In the genomic region with DNA sequence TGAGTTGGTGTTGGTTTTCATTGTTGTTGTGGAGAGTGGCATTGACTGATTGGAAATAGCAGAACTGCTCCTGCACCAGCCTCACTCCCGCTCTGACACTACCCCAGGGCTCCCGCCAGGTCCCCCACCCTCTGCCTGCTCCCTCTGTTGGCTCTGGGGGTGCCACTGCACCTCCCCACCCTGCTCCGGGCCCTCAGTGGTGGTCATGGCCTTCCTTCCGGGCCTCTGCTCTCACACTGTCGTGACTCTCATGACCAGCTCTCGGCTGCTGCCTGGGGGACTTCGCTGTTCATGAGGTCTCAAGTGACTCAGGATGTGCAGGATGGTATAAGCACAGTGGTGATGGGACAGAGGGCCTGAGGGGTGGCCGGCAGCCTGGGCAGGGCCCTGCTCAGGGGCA, we compare ENCODE assay signal across 17 cellular contexts.
A peak's percentile ranks its signal among the peaks of the same experiment; 100 is the strongest.
DNase-seq lines count a peak whose midpoint lies in the region; ATAC-seq and TF ChIP-seq lines count a peak whose summit lies in the region.
"Had no signal": no experiment of that assay in that cellular context is flagged by ENCODE, and none has a peak within 500 bp of the region (broad histone marks: within the 10 kb centered on the region; RNA-seq: fewer than 3 reads in every experiment).

No MANE protein-coding gene starts in this region.

- no peak overlapping the region for H4K8ac ChIP-seq in neuronal stem cell (ENCODE audit: low read depth, low read length)

- H3K36me3 ChIP-seq in Loucy (ENCODE audit: insufficient read depth, low read length) (no peaks in the 10 kb centered on the region), neuronal stem cell (replicated peaks in 1 of 2; ENCODE audit: control insufficient read depth in 2 of 2, insufficient read depth in 2 of 2, low read length in 2 of 2) (no peaks in the 10 kb centered on the region), brain microvascular endothelial cell (replicated peaks) (no peaks in the 10 kb centered on the region)

- no peaks in the 10 kb centered on the region for H3K4me1 Mint-ChIP-seq in stimulated activated naive CD8-positive, alpha-beta T cell treated with anti-CD3 and anti-CD28 coated beads, Interleukin-15, amount 100 ng/mL, for 72 hours
- H3K4me1 Mint-ChIP-seq: CD4-positive, CD25-positive, alpha-beta regulatory T cell had no signal

- H3K9me3 Mint-ChIP-seq in stimulated activated naive CD8-positive, alpha-beta T cell treated with anti-CD3 and anti-CD28 coated beads, Interleukin-15, amount 100 ng/mL, for 72 hours: no peaks in the 10 kb centered on the region
- H3K9me3 Mint-ChIP-seq: H9 had no signal

- ATAC-seq in stimulated activated naive CD8-positive, alpha-beta T cell treated with anti-CD3 and anti-CD28 coated beads, Interleukin-15, Interleukin-2, amounts not matched to agents 100 U/mL and 50 U/mL, for 24 hours: peak; percentile 26
- ATAC-seq in stimulated activated naive CD8-positive, alpha-beta T cell treated with anti-CD3 and anti-CD28 coated beads, Interleukin-15, amount 100 ng/mL, for 72 hours: no peak

- TF ChIP-seq CTCF in Loucy (conservative IDR thresholded peaks at IDR 0.05; ENCODE audit: low read length): no peak
- TF ChIP-seq CTCF in brain microvascular endothelial cell (IDR thresholded peaks at IDR 0.05; ENCODE audit: low read depth, low read length, missing control alignments): no peak

- H3K27me3 ChIP-seq in Loucy (ENCODE audit: insufficient read depth, low read length, poor library complexity, severe bottlenecking) (no peaks in the 10 kb centered on the region), neuronal stem cell (ENCODE audit: control insufficient read depth in 3 of 3, insufficient read depth in 3 of 3, low read depth in 1 of 3, low read length in 3 of 3) (peaks cover 0 to 29% (median 0%) of the 10 kb centered on the region in 3 experiments), brain microvascular endothelial cell (replicated peaks) (no peaks in the 10 kb centered on the region)

- no peak overlapping the region for H3K4me3 Mint-ChIP-seq in stimulated activated naive CD8-positive, alpha-beta T cell treated with anti-CD3 and anti-CD28 coated beads, Interleukin-15, amount 100 ng/mL, for 72 hours
- H3K4me3 Mint-ChIP-seq: CD4-positive, CD25-positive, alpha-beta regulatory T cell; H9 had no signal

- no peak for TF ChIP-seq POLR2A in erythroblast (IDR thresholded peaks at IDR 0.05; ENCODE audit: low read length)

- no peak overlapping the region for H3K23ac ChIP-seq in neuronal stem cell (ENCODE audit: low read depth, low read length, poor library complexity)

- no peak overlapping the region for H3K4ac ChIP-seq in neuronal stem cell (ENCODE audit: low read length)

- H3K27me3 Mint-ChIP-seq in stimulated activated naive CD8-positive, alpha-beta T cell treated with anti-CD3 and anti-CD28 coated beads, Interleukin-15, amount 100 ng/mL, for 72 hours: no peaks in the 10 kb centered on the region

- H3K4me3 ChIP-seq in Loucy (ENCODE audit: low read length, poor library complexity, severe bottlenecking): no peak overlapping the region
- H3K4me3 ChIP-seq in neuronal stem cell (ENCODE audit: low read length in 2 of 2): no peak overlapping the region
- no peak overlapping the region for H3K4me3 ChIP-seq in brain microvascular endothelial cell (ENCODE audit: low read depth, low read length)

- no peak overlapping the region for H2BK5ac ChIP-seq in neuronal stem cell (ENCODE audit: low read length)

- H3K9me3 ChIP-seq in Loucy (ENCODE audit: insufficient read depth, low read depth, low read length): no peaks in the 10 kb centered on the region
- no peaks in the 10 kb centered on the region for H3K9me3 ChIP-seq in neuronal stem cell (replicated peaks in 1 of 2; ENCODE audit: control insufficient read depth in 2 of 2, insufficient read depth in 1 of 2, low read depth in 1 of 2, low read length in 2 of 2)
- H3K9me3 ChIP-seq: Caco-2 had no signal

- H2AK5ac ChIP-seq in neuronal stem cell (ENCODE audit: low read depth, low read length): peak overlapping the region; percentile 44

- no peak overlapping the region for H3K9ac ChIP-seq in Loucy (ENCODE audit: low read depth, low read length, poor library complexity, severe bottlenecking)
- H3K9ac ChIP-seq in neuronal stem cell (ENCODE audit: low read depth, low read length, poor library complexity): no peak overlapping the region

- peak overlapping the region; percentile 11 for H2BK15ac ChIP-seq in neuronal stem cell (ENCODE audit: low read length)

- no peaks in the 10 kb centered on the region for H4K20me1 ChIP-seq in Loucy (ENCODE audit: insufficient read depth, low read length, poor library complexity, severe bottlenecking)

- H3K79me1 ChIP-seq in neuronal stem cell (ENCODE audit: low read depth, low read length): no peaks in the 10 kb centered on the region

- H2AFZ ChIP-seq in Loucy (ENCODE audit: low read length): no peak overlapping the region
- no peak overlapping the region for H2AFZ ChIP-seq in neuronal stem cell (ENCODE audit: low read length)

- no peak overlapping the region for H3K14ac ChIP-seq in neuronal stem cell (ENCODE audit: low read length)

- H3K4me2 ChIP-seq in Loucy (ENCODE audit: low read depth, low read length, poor library complexity, severe bottlenecking) (peak overlapping the region; percentile 18), neuronal stem cell (ENCODE audit: insufficient read depth, low read length, poor library complexity, severe bottlenecking) (no peak overlapping the region)

- no peak overlapping the region for H2BK12ac ChIP-seq in neuronal stem cell (ENCODE audit: low read length)

- peaks cover 18% of the 10 kb centered on the region for H3K4me1 ChIP-seq in Loucy (ENCODE audit: insufficient read depth, low read length, poor library complexity, severe bottlenecking)
- peaks cover 0 to 2% of the 10 kb centered on the region in 2 donors for H3K4me1 ChIP-seq in neuronal stem cell (ENCODE audit: control insufficient read depth in 2 of 2, insufficient read depth in 1 of 2, low read depth in 1 of 2, low read length in 2 of 2)
- H3K4me1 ChIP-seq: Caco-2 had no signal

- peak overlapping the region; percentile 73 for H3K18ac ChIP-seq in neuronal stem cell (ENCODE audit: low read length)

- H3K27ac ChIP-seq in neuronal stem cell (replicated peaks; ENCODE audit: low read length): no peak overlapping the region
- H3K27ac ChIP-seq in brain microvascular endothelial cell: no peak overlapping the region

- no peaks in the 10 kb centered on the region for H3F3A ChIP-seq in Loucy (ENCODE audit: low read depth)

- H3K9me2 ChIP-seq in Loucy (replicated peaks; ENCODE audit: low read depth, low read length): no peaks in the 10 kb centered on the region

- no CpG with 5 or more reads among the region's 8 CpGs for WGBS in neuronal stem cell (ENCODE audit: extremely low coverage in 2 of 2, insufficient read length in 2 of 2, insufficient replicate concordance in 1 of 2), 2 donors

- in situ Hi-C loops in brain microvascular endothelial cell (cut with HindIII; ENCODE audit: low pct_ligation_motif_present, low sequenced_read_pairs): no loop called here

- H2BK120ac ChIP-seq in neuronal stem cell (ENCODE audit: low read depth, low read length): no peak overlapping the region

- no peak overlapping the region for H4K91ac ChIP-seq in neuronal stem cell (ENCODE audit: low read depth, low read length, poor library complexity)

- H3K27ac Mint-ChIP-seq in stimulated activated naive CD8-positive, alpha-beta T cell treated with anti-CD3 and anti-CD28 coated beads, Interleukin-15, amount 100 ng/mL, for 72 hours: no peak overlapping the region
- H3K27ac Mint-ChIP-seq: CD4-positive, CD25-positive, alpha-beta regulatory T cell had no signal

- no peaks in the 10 kb centered on the region for H3K79me2 ChIP-seq in Loucy (ENCODE audit: insufficient read depth, low read length)

- no peak for DNase-seq in stimulated activated naive CD8-positive, alpha-beta T cell treated with anti-CD3 and anti-CD28 coated beads, Interleukin-15, Interleukin-2, amounts not matched to agents 100 U/mL and 50 U/mL, for 24 hours
- no peak for DNase-seq in stimulated activated naive CD8-positive, alpha-beta T cell treated with anti-CD3 and anti-CD28 coated beads, Interleukin-15, amount 100 ng/mL, for 72 hours
- DNase-seq in neuronal stem cell (ENCODE audit: low spot score) (no peak), erythroblast (lab: John Stamatoyannopoulos, UW) (no peak), brain microvascular endothelial cell (no peak), NCI-H345 (lab: John Stamatoyannopoulos, UW) (no peak)
- no peak for DNase-seq in activated CD4-positive, alpha-beta T cell treated with anti-CD3 and anti-CD28 coated beads, Interleukin-2, amount 50 U/mL, for 48 hours
- DNase-seq: 8988T; C1 segment of cervical spinal cord; Caco-2; CD4-positive, CD25-positive, alpha-beta regulatory T cell; DMS153; DMS79; GDM1; GOT3; H9 had no signal
